13 cellular contexts compared by ENCODE assay signal in the genomic region with DNA sequence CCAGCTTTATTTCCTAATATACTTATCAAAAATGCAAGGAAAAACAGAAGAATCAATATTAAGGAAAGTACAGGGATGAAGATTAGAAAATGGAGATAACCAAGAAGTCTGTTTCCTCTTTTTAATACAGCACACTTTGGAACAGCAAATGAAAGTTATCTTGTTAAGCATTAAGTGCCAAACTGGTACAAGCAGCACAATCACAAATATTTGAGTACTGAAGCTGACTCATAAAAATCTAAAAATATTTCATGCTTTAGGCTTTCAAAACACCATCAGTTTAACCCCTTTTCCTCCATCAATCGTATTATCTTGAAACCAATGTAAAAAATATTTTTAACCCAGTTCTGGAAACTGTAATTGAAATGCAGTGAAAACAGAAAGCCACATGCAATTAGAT. TPM values are rescaled to one million over a fixed set of nuclear protein-coding genes. Genes with fewer than 3 reads are reported as not detected.
DNase-seq lines count a peak whose midpoint lies in the region; FAIRE-seq and TF ChIP-seq lines count a peak whose summit lies in the region.
"Had no signal": no experiment of that assay in that cellular context is flagged by ENCODE, and none has a peak within 500 bp of the region (broad histone marks: within the 10 kb centered on the region; RNA-seq: fewer than 3 reads in every experiment).

No MANE protein-coding gene starts in this region.

- peaks cover 3% of the 10 kb centered on the region for H3K4me1 ChIP-seq in mesenchymal stem cell (ENCODE audit: control insufficient read depth, insufficient read depth, low read depth, low read length)

- H3K9me3 ChIP-seq in mesenchymal stem cell (ENCODE audit: control insufficient read depth, low read length): no peaks in the 10 kb centered on the region
- H3K9me3 ChIP-seq: gastrocnemius medialis, SJSA1 had no signal

- peak; percentile 21 for FAIRE-seq in GM19239 (lab: Jason Lieb, UNC)

- peaks cover 0 to 3% of the 10 kb centered on the region in 2 experiments for H3K36me3 ChIP-seq in mesenchymal stem cell (ENCODE audit: control insufficient read depth in 1 of 2, insufficient read depth in 2 of 2, low read depth in 1 of 2, low read length in 2 of 2)
- H3K36me3 ChIP-seq: gastrocnemius medialis had no signal

- no peak overlapping the region for H2BK120ac ChIP-seq in mesenchymal stem cell (ENCODE audit: low read depth, low read length)

- H2AK5ac ChIP-seq in mesenchymal stem cell (ENCODE audit: low read length, severe bottlenecking): no peak overlapping the region

- no peak overlapping the region for H2BK12ac ChIP-seq in mesenchymal stem cell (ENCODE audit: low read length in 2 of 2)

- peak; percentile 28 for DNase-seq in AG10803 (ENCODE audit: low read depth)
- DNase-seq in GM19239 (ENCODE audit: insufficient read length, low spot score): no peak
- no peak for DNase-seq in mesenchymal stem cell
- DNase-seq in mesenteric fat pad (ENCODE audit: low spot score): no peak
- DNase-seq in iPS-NIHi11 (ENCODE audit: low spot score): no peak
- DNase-seq in activated CD4-positive, CD25-positive, alpha-beta regulatory T cell treated with anti-CD3 and anti-CD28 coated beads, Interleukin-2, amount 50 U/mL, for 72 hours: no peak
- DNase-seq in germinal center (ENCODE audit: low spot score): no peak
- DNase-seq: activated effector memory CD4-positive, alpha-beta T cell treated with anti-CD3 and anti-CD28 coated beads, Interleukin-2, amount 50 U/mL, for 16 hours; gastrocnemius medialis; NCI-H187 had no signal

- H3K27me3 Mint-ChIP-seq in activated naive CD8-positive, alpha-beta T cell: no peaks in the 10 kb centered on the region

- no peak for TF ChIP-seq CTCF in AG10803 (conservative IDR thresholded peaks at IDR 0.05; ENCODE audit: low read length)

- H3K18ac ChIP-seq in mesenchymal stem cell (ENCODE audit: low read depth in 1 of 2, low read length in 2 of 2): no peak overlapping the region

- H3K4ac ChIP-seq in mesenchymal stem cell (ENCODE audit: low read depth in 1 of 2, low read length in 2 of 2): no peak overlapping the region

- peaks cover 3% of the 10 kb centered on the region for H3K36me3 Mint-ChIP-seq in activated naive CD8-positive, alpha-beta T cell

- peak overlapping the region; percentile 61 for H3K4me3 Mint-ChIP-seq in activated naive CD8-positive, alpha-beta T cell

- H2BK15ac ChIP-seq in mesenchymal stem cell (ENCODE audit: low read depth, poor library complexity, severe bottlenecking): no peak overlapping the region

- H3K9ac ChIP-seq in mesenchymal stem cell (ENCODE audit: low read length): peak overlapping the region; percentile 90
- H3K9ac ChIP-seq: parathyroid adenoma had no signal

- H4K8ac ChIP-seq in mesenchymal stem cell (ENCODE audit: low read length): no peak overlapping the region

- peak overlapping the region; percentile 55 for H3K4me2 ChIP-seq in mesenchymal stem cell (ENCODE audit: low read length, poor library complexity, severe bottlenecking)

- peak overlapping the region; percentile 55 for H3K27ac Mint-ChIP-seq in activated naive CD8-positive, alpha-beta T cell

- no peak overlapping the region for H3K14ac ChIP-seq in mesenchymal stem cell (ENCODE audit: low read length in 2 of 2)

- H3K9me3 Mint-ChIP-seq in activated naive CD8-positive, alpha-beta T cell (ENCODE audit: low read depth): no peaks in the 10 kb centered on the region

- peaks cover 6% of the 10 kb centered on the region for H3K79me1 ChIP-seq in mesenchymal stem cell (replicated peaks; ENCODE audit: low read length, poor library complexity, severe bottlenecking)

- no peak overlapping the region for H4K91ac ChIP-seq in mesenchymal stem cell (ENCODE audit: low read length)

- H2AFZ ChIP-seq in mesenchymal stem cell (ENCODE audit: low read depth, low read length): no peak overlapping the region
- H2AFZ ChIP-seq: parathyroid adenoma had no signal

- H3K4me3 ChIP-seq in AG10803 (ENCODE audit: low read length): no peak overlapping the region
- H3K4me3 ChIP-seq in mesenchymal stem cell (ENCODE audit: insufficient read depth in 1 of 2, low read depth in 1 of 2, low read length in 2 of 2): peak overlapping the region in 1 of 2 experiments; percentile 93
- H3K4me3 ChIP-seq: SJSA1 had no signal

- H3K27me3 ChIP-seq in mesenchymal stem cell (ENCODE audit: control insufficient read depth in 1 of 2, insufficient read depth in 1 of 2, low read length in 2 of 2): no peaks in the 10 kb centered on the region
- H3K27me3 ChIP-seq: gastrocnemius medialis, SJSA1 had no signal

- H2BK5ac ChIP-seq in mesenchymal stem cell (ENCODE audit: low read depth, low read length, poor library complexity, severe bottlenecking): no peak overlapping the region

- WGBS in mesenchymal stem cell: 100% methylated on average over 1 of the region's 1 CpG

- peaks cover 82% of the 10 kb centered on the region for H3K4me1 Mint-ChIP-seq in activated naive CD8-positive, alpha-beta T cell (ENCODE audit: low read depth)

- H3K23ac ChIP-seq in mesenchymal stem cell (ENCODE audit: low read length in 2 of 2): no peak overlapping the region

- no peak overlapping the region for H3K27ac ChIP-seq in mesenchymal stem cell (ENCODE audit: low read length, poor library complexity, severe bottlenecking)
- H3K27ac ChIP-seq: parathyroid adenoma, SJSA1 had no signal

RNA-seq across cellular contexts. Expression of gene FBXW11, which starts 2.7 kb away (rescaled TPM):
- 30.2 TPM for polyA plus RNA-seq in mesenchymal stem cell (2013, experiment 1 of 2)
- 28.7 TPM for polyA plus RNA-seq in mesenchymal stem cell (2013, experiment 2 of 2)
- total RNA-seq in mesenteric fat pad: 43.9 TPM
